Comparison of ENCODE assay signal across 8 cellular contexts in the genomic region with DNA sequence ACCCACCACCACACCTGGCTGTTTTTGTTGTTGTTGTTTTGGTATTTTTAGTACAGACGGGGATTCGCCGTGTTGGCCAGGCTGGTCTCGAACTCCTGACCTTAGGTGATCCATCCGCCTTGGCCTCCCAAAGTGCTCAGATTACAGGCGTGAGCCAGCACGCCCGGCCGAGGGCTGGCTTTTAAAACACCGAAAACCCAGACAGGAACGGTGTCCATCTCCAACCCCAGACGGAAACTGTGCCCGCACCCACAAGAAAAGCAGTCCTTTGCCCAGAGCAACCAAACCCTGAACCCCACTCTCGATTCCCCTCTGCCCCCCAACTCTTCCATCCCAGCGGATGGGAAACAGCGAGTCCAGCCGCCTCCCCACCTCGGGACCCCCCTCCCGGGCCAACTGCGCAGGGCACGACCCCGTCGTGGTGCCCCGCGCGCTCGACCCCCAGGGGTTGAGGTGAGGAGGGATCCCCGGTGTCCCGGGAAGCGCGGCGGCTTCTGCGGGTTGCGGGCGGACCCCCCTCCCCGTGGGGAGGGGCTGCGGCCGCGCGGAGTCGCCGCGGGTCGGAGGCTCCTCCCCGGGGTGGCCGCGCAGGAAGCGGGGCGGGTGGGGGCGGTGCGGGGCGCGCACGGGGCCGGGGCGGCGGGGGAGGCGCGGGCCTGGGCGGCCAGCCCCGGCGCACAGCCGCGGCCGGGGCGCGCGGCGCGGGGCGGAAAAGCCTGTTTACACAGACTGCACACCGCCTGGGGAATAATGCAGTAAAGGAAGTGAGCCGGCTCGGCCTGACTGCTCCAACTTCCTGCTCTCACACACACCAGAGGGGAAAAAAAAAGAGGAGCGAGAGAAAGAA. TPM values are rescaled to one million over a fixed set of nuclear protein-coding genes. Genes with fewer than 3 reads are reported as not detected.
DNase-seq lines count a peak whose midpoint lies in the region; ATAC-seq and TF ChIP-seq lines count a peak whose summit lies in the region.

TSS of gene ELK3 (plus strand) at position 651 of the 847 bp plus-strand sequence.

- H3K9me3 ChIP-seq in OCI-LY3 (ENCODE audit: insufficient read depth, low read length) (no peaks in the 10 kb centered on the region), mucosa of stomach (ENCODE audit: control insufficient read depth, low read length) (no peaks in the 10 kb centered on the region)

- H3K4me1 ChIP-seq in OCI-LY3 (ENCODE audit: low read length) (peaks cover 71% of the 10 kb centered on the region), mucosa of stomach (ENCODE audit: control insufficient read depth, insufficient read depth, low read length) (no peaks in the 10 kb centered on the region)

- peaks cover 6% of the 10 kb centered on the region for H3K27me3 Mint-ChIP-seq in activated T-cell treated with anti-CD3 and anti-CD28 coated beads, Interleukin-2, amount 50 U/mL, for 72 hours (ENCODE audit: low read depth)

- peak within 1 kb of the TSS; percentile 100 for H3K27ac Mint-ChIP-seq in activated T-cell treated with anti-CD3 and anti-CD28 coated beads, Interleukin-2, amount 50 U/mL, for 72 hours

- H4K20me1 ChIP-seq in OCI-LY3 (ENCODE audit: insufficient read depth, low read length), result peaks cover 12% of the 10 kb centered on the region

- no peaks in the 10 kb centered on the region for H3K36me3 ChIP-seq in OCI-LY3 (replicated peaks; ENCODE audit: low read depth, low read length)
- H3K36me3 ChIP-seq in mucosa of stomach (ENCODE audit: control insufficient read depth, insufficient read depth, low read length), result no peaks in the 10 kb centered on the region

- H2AFZ ChIP-seq in OCI-LY3 (ENCODE audit: low read depth, low read length), result peak within 1 kb of the TSS; percentile 82

- H3K79me2 ChIP-seq in OCI-LY3 (ENCODE audit: low read length), result peaks cover 52% of the 10 kb centered on the region

- H3K4me1 Mint-ChIP-seq in activated T-cell treated with anti-CD3 and anti-CD28 coated beads, Interleukin-2, amount 50 U/mL, for 72 hours (ENCODE audit: low read depth), result peaks cover 70% of the 10 kb centered on the region

- H3K4me3 ChIP-seq in OCI-LY3 (ENCODE audit: low read length) (peak within 1 kb of the TSS; percentile 79), mucosa of stomach (ENCODE audit: low read length) (peak within 1 kb of the TSS; percentile 77)

- peak; percentile 45 for ATAC-seq in GM19025 (IDR thresholded peaks at IDR 0.05; ENCODE audit: low read depth, unreplicated experiment)
- peak; percentile 57 for ATAC-seq in HG03354 (IDR thresholded peaks at IDR 0.05; ENCODE audit: poor library complexity, severe bottlenecking, unreplicated experiment)
- peak; percentile 53 to 58 for ATAC-seq in activated T-cell treated with anti-CD3 and anti-CD28 coated beads, Interleukin-2, amount 50 U/mL, for 72 hours (replicated peaks in 1 of 2)
- peak; percentile 74 for ATAC-seq in esophagus mucosa

- H3K4me3 Mint-ChIP-seq in activated T-cell treated with anti-CD3 and anti-CD28 coated beads, Interleukin-2, amount 50 U/mL, for 72 hours, result peak within 1 kb of the TSS; percentile 97 to 100

- H3K9ac ChIP-seq in OCI-LY3 (ENCODE audit: low read length), result peak within 1 kb of the TSS; percentile 90
- H3K9ac ChIP-seq in mucosa of stomach (ENCODE audit: low read length), result peak within 1 kb of the TSS; percentile 82

- peaks cover 6 to 10% of the 10 kb centered on the region in 2 donors for H3K36me3 Mint-ChIP-seq in activated T-cell treated with anti-CD3 and anti-CD28 coated beads, Interleukin-2, amount 50 U/mL, for 72 hours (ENCODE audit: insufficient read depth in 2 of 2)

- peak within 1 kb of the TSS; percentile 88 for H3K4me2 ChIP-seq in OCI-LY3 (ENCODE audit: low read length)

- H3K27me3 ChIP-seq in OCI-LY3 (ENCODE audit: low read depth, low read length) (peaks cover 19% of the 10 kb centered on the region), mucosa of stomach (ENCODE audit: control insufficient read depth, insufficient read depth, low read length) (no peaks in the 10 kb centered on the region)

- TF ChIP-seq CTCF in OCI-LY3 (IDR thresholded peaks at IDR 0.05; ENCODE audit: low read depth, low read length), result no peak

- peak within 1 kb of the TSS; percentile 95 for H3K27ac ChIP-seq in OCI-LY3 (ENCODE audit: low read length)

- peak; percentile 45 for DNase-seq in Ammon's horn (ENCODE audit: low spot score)
- DNase-seq in activated T-cell treated with anti-CD3 and anti-CD28 coated beads, Interleukin-2, amount 50 U/mL, for 72 hours, result peak; percentile 59 to 71
- DNase-seq in superior temporal gyrus (ENCODE audit: extremely low spot score), result peak; percentile 29

- peaks cover 2 to 3% of the 10 kb centered on the region in 2 donors for H3K9me3 Mint-ChIP-seq in activated T-cell treated with anti-CD3 and anti-CD28 coated beads, Interleukin-2, amount 50 U/mL, for 72 hours

RNA-seq across cellular contexts. Expression of gene ELK3, which starts in this region (rescaled TPM):
- total RNA-seq in activated T-cell treated with anti-CD3 and anti-CD28 coated beads, Interleukin-2, amount 50 U/mL, for 72 hours, result 10 to 100 TPM; 31.2 to 34.9 TPM
- 45.4 TPM for total RNA-seq in esophagus mucosa

Comparison
In these comparisons a context has a peak if more than half of its experiments do, and no peak if none do; other contexts are left out.
1. Peak in every context shown above with its lines: DNase-seq, ATAC-seq, H3K4me3 ChIP-seq and H3K27ac ChIP-seq.